In the genomic region with DNA sequence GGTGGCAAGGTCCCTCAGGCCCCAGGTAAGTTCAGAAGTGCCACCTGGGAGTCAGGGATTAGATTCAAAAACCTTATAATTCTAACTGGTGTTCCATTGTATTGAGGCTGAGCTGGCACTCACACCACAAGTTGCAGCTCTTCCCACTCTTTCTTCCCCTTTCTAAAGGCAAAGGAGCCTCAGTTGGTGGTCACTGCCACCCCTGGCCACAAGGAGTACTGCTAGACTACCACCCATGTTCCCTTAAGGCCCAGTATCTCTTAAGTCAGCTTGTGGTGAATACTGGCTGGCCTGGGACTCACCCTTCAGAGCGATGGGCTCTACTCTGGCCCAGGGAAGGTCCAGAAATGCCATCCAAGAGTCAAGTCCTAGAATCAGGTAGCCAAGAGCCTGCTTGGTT, we compare ENCODE assay signal across 22 cellular contexts.
DNase-seq lines count a peak whose midpoint lies in the region; ATAC-seq and TF ChIP-seq lines count a peak whose summit lies in the region.
"Had no signal": no experiment of that assay in that cellular context is flagged by ENCODE, and none has a peak within 500 bp of the region (broad histone marks: within the 10 kb centered on the region; RNA-seq: fewer than 3 reads in every experiment).

No MANE protein-coding gene starts in this region.

- no peaks in the 10 kb centered on the region for H3K27me3 ChIP-seq in uterus
- H3K27me3 ChIP-seq: brain microvascular endothelial cell, transverse colon had no signal

- intact Hi-C loops in uterus (cut with DNase I; ENCODE audit: low total_unique reads): no loop called here

- H3K36me3 ChIP-seq in uterus: peaks cover 0 to 3% of the 10 kb centered on the region in 2 donors
- H3K36me3 ChIP-seq: brain microvascular endothelial cell, transverse colon had no signal

- H3K4me3 ChIP-seq in uterus: no peak overlapping the region
- H3K4me3 ChIP-seq: A549, coronary artery, transverse colon had no signal

- no peaks in the 10 kb centered on the region for H3K4me1 ChIP-seq in uterus
- H3K4me1 ChIP-seq: A549, transverse colon had no signal

- H3K27ac ChIP-seq in uterus: no peak overlapping the region
- H3K27ac ChIP-seq: A549, brain microvascular endothelial cell, coronary artery, transverse colon had no signal

- DNase-seq in NOMO-1 treated with DMSO at 0.1 percent for 48 hours (lab: John Stamatoyannopoulos, UW; ENCODE audit: unreplicated experiment) (peak; percentile 4), NOMO-1 treated with dmso at 0.1 percent for 144 hours (lab: John Stamatoyannopoulos, UW; ENCODE audit: unreplicated experiment) (no peak), MV-4-11 (lab: John Stamatoyannopoulos, UW) (peak; percentile 57), UCSD-AML1 (lab: John Stamatoyannopoulos, UW; ENCODE audit: unreplicated experiment) (peak; percentile 8), T1000 (lab: John Stamatoyannopoulos, UW) (no peak), nucleus accumbens (lab: John Stamatoyannopoulos, UW) (no peak), uterus (no peak)
- DNase-seq: activated B cell treated with CpG ODN at 0.5 μM for 24 hours; activated naive CD8-positive, alpha-beta T cell treated with anti-CD3 and anti-CD28 coated beads for 36 hours; activated T-cell treated with anti-CD3 and anti-CD28 coated beads, Interleukin-2, amount 50 U/mL, for 72 hours; brain microvascular endothelial cell; DMS153; hypothalamus; NCI-H226; PC-3; retina; stimulated activated naive CD4-positive, alpha-beta T cell; SW 1271; transverse colon had no signal

- TF ChIP-seq CTCF in uterus (IDR thresholded peaks at IDR 0.05): no peak

- no peaks in the 10 kb centered on the region for H3K9me3 ChIP-seq in uterus
- H3K9me3 ChIP-seq: A549, transverse colon had no signal

- no peak for ATAC-seq in HG03095 (IDR thresholded peaks at IDR 0.05; ENCODE audit: unreplicated experiment)
- ATAC-seq: A549; activated T-cell treated with anti-CD3 and anti-CD28 coated beads, Interleukin-2, amount 50 U/mL, for 72 hours; PC-3 had no signal

- no peak for TF ChIP-seq POLR2A in uterus (IDR thresholded peaks at IDR 0.05)

Comparison
In these comparisons a context has a peak if more than half of its experiments do, and no peak if none do; other contexts are left out.
1. DNase-seq: peak in NOMO-1 treated with DMSO at 0.1 percent for 48 hours (single experiment), MV-4-11 (single experiment) and UCSD-AML1 (single experiment); none in NOMO-1 treated with dmso at 0.1 percent for 144 hours (single experiment), T1000 (single experiment), nucleus accumbens (0 of 56) and uterus (0 of 2).